Comparison of ENCODE assay signal across 1 cellular context in genomic region chr10:68954904-68955303, GRCh38.
TF ChIP-seq lines count a peak whose summit lies in the region.

No MANE protein-coding gene starts in this region.

TF ChIP-seq in HEK293, 187 proteins besides CTCF, POLR2A, EP300 and RAD21 (continued from another document):
- TF ChIP-seq ZNF704 (tag by site-specific recombination; IDR thresholded peaks at IDR 0.05) (no peak), GLIS2 (tag by site-specific recombination; IDR thresholded peaks at IDR 0.05) (no peak), GLI4 (tag by site-specific recombination; IDR thresholded peaks at IDR 0.05) (no peak), ZNF280D (tag by site-specific recombination; IDR thresholded peaks at IDR 0.05) (no peak)
TF ChIP-seq in HEK293: peak in this region for 0.
